Comparison of ENCODE assay signal across 27 cellular contexts in genomic region chr16:75617121-75617520, GRCh38. TPM values are rescaled to one million over a fixed set of nuclear protein-coding genes. Genes with fewer than 3 reads are reported as not detected.
DNase-seq lines count a peak whose midpoint lies in the region; ATAC-seq and TF ChIP-seq lines count a peak whose summit lies in the region.
"Had no signal": no experiment of that assay in that cellular context is flagged by ENCODE, and none has a peak within 500 bp of the region (broad histone marks: within the 10 kb centered on the region; RNA-seq: fewer than 3 reads in every experiment).

No MANE protein-coding gene starts in this region.

- no peak overlapping the region for H3K4me3 Mint-ChIP-seq in activated naive CD4-positive, alpha-beta T cell treated with anti-CD3 and anti-CD28 coated beads, Interleukin-2, amount 10 ng/mL, durations not matched to agents 7 days and 5 days
- H3K4me3 Mint-ChIP-seq in activated naive CD8-positive, alpha-beta T cell: peak overlapping the region; percentile 23
- peak overlapping the region; percentile 49 for H3K4me3 Mint-ChIP-seq in stimulated activated effector memory CD8-positive, alpha-beta T cell treated with anti-CD3 and anti-CD28 coated beads, Interleukin-12 subunit alpha, Interleukin-12 subunit beta, amount 100 ng/mL, for 72 hours
- H3K4me3 Mint-ChIP-seq: WTC11 had no signal

- no peaks in the 10 kb centered on the region for H3K27me3 Mint-ChIP-seq in activated naive CD4-positive, alpha-beta T cell treated with anti-CD3 and anti-CD28 coated beads, Interleukin-2, amount 10 ng/mL, durations not matched to agents 7 days and 5 days
- H3K27me3 Mint-ChIP-seq in activated naive CD8-positive, alpha-beta T cell: no peaks in the 10 kb centered on the region

- peak overlapping the region; percentile 78 for H3K27ac ChIP-seq in PC-3 (ENCODE audit: low read length)
- H3K27ac ChIP-seq: BLaER1, gastroesophageal sphincter, hepatocyte, upper lobe of right lung had no signal

- H3K4me1 Mint-ChIP-seq in activated naive CD4-positive, alpha-beta T cell treated with anti-CD3 and anti-CD28 coated beads, Interleukin-2, amount 10 ng/mL, durations not matched to agents 7 days and 5 days: peaks cover 45% of the 10 kb centered on the region
- peaks cover 30% of the 10 kb centered on the region for H3K4me1 Mint-ChIP-seq in activated naive CD8-positive, alpha-beta T cell (ENCODE audit: low read depth)
- peaks cover 59% of the 10 kb centered on the region for H3K4me1 Mint-ChIP-seq in stimulated activated effector memory CD8-positive, alpha-beta T cell treated with anti-CD3 and anti-CD28 coated beads, Interleukin-12 subunit alpha, Interleukin-12 subunit beta, amount 100 ng/mL, for 72 hours

- ATAC-seq in PC-3 (no peak), GM19455 (IDR thresholded peaks at IDR 0.05; ENCODE audit: unreplicated experiment) (no peak)
- peak; percentile 25 for ATAC-seq in stimulated activated effector memory CD8-positive, alpha-beta T cell treated with anti-CD3 and anti-CD28 coated beads, Interleukin-12 subunit alpha, Interleukin-12 subunit beta, amount 100 ng/mL, for 72 hours
- ATAC-seq: gastroesophageal sphincter, HCT116, left cardiac atrium, right cardiac atrium, SK-N-SH treated with all-trans-retinoic acid at 6 μM for 48 hours, upper lobe of right lung, WTC11 had no signal

- peaks cover 7% of the 10 kb centered on the region for H3K79me2 ChIP-seq in PC-3 (ENCODE audit: low read length)

- no peaks in the 10 kb centered on the region for H3K9me2 ChIP-seq in PC-3 (replicated peaks; ENCODE audit: low read length)

- no peak overlapping the region for H2AFZ ChIP-seq in PC-3 (ENCODE audit: low read length)
- H2AFZ ChIP-seq: hepatocyte had no signal

- peaks cover 3% of the 10 kb centered on the region; the same call in 1 of the 2 replicates for H3K36me3 ChIP-seq in PC-3 (ENCODE audit: low read depth, low read length)

- H3K27ac Mint-ChIP-seq in activated naive CD4-positive, alpha-beta T cell treated with anti-CD3 and anti-CD28 coated beads, Interleukin-2, amount 10 ng/mL, durations not matched to agents 7 days and 5 days: peak overlapping the region; percentile 92
- H3K27ac Mint-ChIP-seq in activated naive CD8-positive, alpha-beta T cell: peak overlapping the region; percentile 75
- peak overlapping the region; percentile 92 for H3K27ac Mint-ChIP-seq in stimulated activated effector memory CD8-positive, alpha-beta T cell treated with anti-CD3 and anti-CD28 coated beads, Interleukin-12 subunit alpha, Interleukin-12 subunit beta, amount 100 ng/mL, for 72 hours
- H3K27ac Mint-ChIP-seq: WTC11 had no signal

- no peak overlapping the region for H3K9ac ChIP-seq in PC-3 (ENCODE audit: low read length)
- H3K9ac ChIP-seq: BLaER1 had no signal

- H3K4me3 ChIP-seq in PC-3 (ENCODE audit: low read length): no peak overlapping the region
- H3K4me3 ChIP-seq: BLaER1, gastroesophageal sphincter, hepatocyte, upper lobe of right lung had no signal

- POLR2A ChIA-PET in PC-3 (lab: Charles Lee; ENCODE audit: unreplicated experiment): interaction anchor here (0.7 kb wide), 1 partner anchor 558 kb away, joined by 45 read pairs; no protein-coding TSS in a partner anchor

- H3K36me3 Mint-ChIP-seq in activated naive CD4-positive, alpha-beta T cell treated with anti-CD3 and anti-CD28 coated beads, Interleukin-2, amount 10 ng/mL, durations not matched to agents 7 days and 5 days: peaks cover 55% of the 10 kb centered on the region
- H3K36me3 Mint-ChIP-seq in activated naive CD8-positive, alpha-beta T cell: peaks cover 10% of the 10 kb centered on the region
- peaks cover 94% of the 10 kb centered on the region for H3K36me3 Mint-ChIP-seq in stimulated activated effector memory CD8-positive, alpha-beta T cell treated with anti-CD3 and anti-CD28 coated beads, Interleukin-12 subunit alpha, Interleukin-12 subunit beta, amount 100 ng/mL, for 72 hours

- H3K4me1 ChIP-seq in PC-3 (ENCODE audit: insufficient read depth, low read length): peaks cover 40% of the 10 kb centered on the region

- intact Hi-C loops in PC-3 (cut with micrococcal nuclease): no loop called here

- no peaks in the 10 kb centered on the region for H3K9me3 ChIP-seq in PC-3 (ENCODE audit: low read length)
- H3K9me3 ChIP-seq: BLaER1, gastroesophageal sphincter, upper lobe of right lung had no signal

- DNase-seq in activated naive CD4-positive, alpha-beta T cell treated with anti-CD3 and anti-CD28 coated beads, Interleukin-2, amount 10 ng/mL, durations not matched to agents 7 days and 5 days: no peak
- no peak for DNase-seq in activated naive CD4-positive, alpha-beta T cell treated with anti-CD3 and anti-CD28 coated beads, Interleukin-2, amount 50 U/mL, for 16 hours
- no peak for DNase-seq in PC-3
- peak in 1 of 2 donors; percentile 64 for DNase-seq in stimulated activated effector memory CD8-positive, alpha-beta T cell treated with anti-CD3 and anti-CD28 coated beads, Interleukin-12 subunit alpha, Interleukin-12 subunit beta, amount 100 ng/mL, for 72 hours (ENCODE audit: low spot score in 2 of 2)
- DNase-seq in DMS53 treated with DMSO at 0.1 percent for 48 hours (lab: John Stamatoyannopoulos, UW; ENCODE audit: unreplicated experiment): no peak
- DNase-seq: dermis blood vessel endothelial cell, KG1, left cardiac atrium, mammary epithelial cell, MM.1S, NCI-H1417, NCI-H2081, NCI-H2227 treated with DMSO at 0.1 percent for 48 hours, posterior cingulate gyrus, right cardiac atrium, T1000, upper lobe of right lung had no signal

- H4K20me1 ChIP-seq in PC-3 (ENCODE audit: low read length): no peaks in the 10 kb centered on the region
- H4K20me1 ChIP-seq: BLaER1 had no signal

- BruUV-seq in PC-3 (replicated peaks; lab: Mats Ljungman, UMichigan): no TSS peak

- H3K9me3 Mint-ChIP-seq in activated naive CD4-positive, alpha-beta T cell treated with anti-CD3 and anti-CD28 coated beads, Interleukin-2, amount 10 ng/mL, durations not matched to agents 7 days and 5 days: no peaks in the 10 kb centered on the region
- no peaks in the 10 kb centered on the region for H3K9me3 Mint-ChIP-seq in activated naive CD8-positive, alpha-beta T cell (ENCODE audit: low read depth)
- no peaks in the 10 kb centered on the region for H3K9me3 Mint-ChIP-seq in stimulated activated effector memory CD8-positive, alpha-beta T cell treated with anti-CD3 and anti-CD28 coated beads, Interleukin-12 subunit alpha, Interleukin-12 subunit beta, amount 100 ng/mL, for 72 hours
- H3K9me3 Mint-ChIP-seq: WTC11 had no signal

- H3F3A ChIP-seq in PC-3 (ENCODE audit: low read length, unreplicated experiment): no peaks in the 10 kb centered on the region

- TF ChIP-seq CTCF in PC-3 (conservative IDR thresholded peaks at IDR 0.05; ENCODE audit: low read depth, low read length): no peak

- CTCF ChIA-PET in activated naive CD4-positive, alpha-beta T cell treated with anti-CD3 and anti-CD28 coated beads, Interleukin-2, amount 10 ng/mL, durations not matched to agents 7 days and 5 days (lab: Charles Lee): no interaction called here
- CTCF ChIA-PET in PC-3 (lab: Charles Lee): no interaction called here

- H3K27me3 ChIP-seq in PC-3 (ENCODE audit: low read length): no peaks in the 10 kb centered on the region
- H3K27me3 ChIP-seq: BLaER1, gastroesophageal sphincter, hepatocyte, upper lobe of right lung had no signal

- peak overlapping the region; percentile 24; the same call in 1 of the 2 replicates for H3K4me2 ChIP-seq in PC-3 (ENCODE audit: low read length)
- H3K4me2 ChIP-seq: BLaER1, hepatocyte had no signal

RNA-seq across cellular contexts. Expression of gene ADAT1, which starts 6.0 kb away (rescaled TPM):
- total RNA-seq in PC-3 (2014; rRNA removed): 42.8 and 60.1 TPM in 2 replicates

RNA-seq across cellular contexts. Expression of gene KARS1, which starts 30.3 kb away (rescaled TPM):
- total RNA-seq in PC-3 (2014; rRNA removed): 137 and 148 TPM in 2 replicates

RNA-seq across cellular contexts. Expression of gene TERF2IP, which starts 30.5 kb away (rescaled TPM):
- 25.7 and 27.2 TPM in 2 replicates for total RNA-seq in PC-3 (2014; rRNA removed)

RNA-seq across cellular contexts. Expression of gene GABARAPL2, which starts 50.9 kb away (rescaled TPM):
- total RNA-seq in PC-3 (2014; rRNA removed): 24.7 and 31.2 TPM in 2 replicates

RNA-seq across cellular contexts. Expression of gene CPHXL2, which starts 59.7 kb away (rescaled TPM):
- not detected in 2 replicates for total RNA-seq in PC-3 (2014; rRNA removed)
- total RNA-seq: activated CD8-positive, alpha-beta memory T cell treated with anti-CD3 and anti-CD28 coated beads for 36 hours; dermis blood vessel endothelial cell; fibroblast of lung; gastroesophageal sphincter; hepatocyte; left cardiac atrium; mammary epithelial cell; right cardiac atrium; upper lobe of right lung; WTC11 had no signal
